In the genomic region with DNA sequence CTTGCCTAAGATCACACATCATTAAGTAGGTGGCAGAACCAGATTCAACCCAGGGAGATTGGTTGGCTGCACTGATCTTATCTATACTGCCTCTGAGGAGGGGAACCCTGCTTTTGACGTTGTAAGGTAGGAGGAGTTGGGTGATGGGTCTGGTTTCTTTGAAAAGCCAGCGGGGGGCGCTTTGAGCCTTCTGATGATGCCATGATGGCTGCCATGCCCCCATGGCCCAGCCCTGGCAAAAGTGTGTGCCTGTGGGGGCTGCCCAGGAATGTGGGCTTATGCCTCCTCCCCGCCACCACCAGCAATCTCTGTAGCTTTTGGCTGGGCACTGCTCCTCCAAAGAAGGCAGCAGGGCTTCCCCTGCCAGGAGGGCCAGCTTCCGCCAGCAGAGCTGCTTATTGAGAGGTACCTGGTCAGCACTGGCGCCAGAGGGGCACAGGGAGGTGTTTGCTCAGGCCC, we compare ENCODE assay signal across 8 cellular contexts.
DNase-seq lines count a peak whose midpoint lies in the region; ATAC-seq and TF ChIP-seq lines count a peak whose summit lies in the region.

No MANE protein-coding gene starts in this region.

- H3K36me3 ChIP-seq in ascending aorta: no peaks in the 10 kb centered on the region

- DNase-seq in activated T-cell treated with anti-CD3 and anti-CD28 coated beads, Interleukin-2, amount 50 U/mL, for 48 hours: peak; percentile 45 to 54
- no peak for DNase-seq in activated T-cell treated with anti-CD3 and anti-CD28 coated beads, Interleukin-2, amount 50 U/mL, for 24 hours
- peak in 1 of 2 donors; percentile 67 for DNase-seq in ascending aorta (ENCODE audit: low spot score in 2 of 2)
- no peak for DNase-seq in stimulated activated effector memory CD8-positive, alpha-beta T cell treated with anti-CD3 and anti-CD28 coated beads, Interleukin-12 subunit alpha, Interleukin-12 subunit beta, amount 100 ng/mL, for 72 hours (ENCODE audit: low spot score in 2 of 2)
- DNase-seq in RKO (ENCODE audit: low spot score): no peak
- DNase-seq in amniotic stem cell (lab: John Stamatoyannopoulos, UW): no peak
- DNase-seq in NCI-H2227 treated with DMSO at 0.1 percent for 48 hours (lab: John Stamatoyannopoulos, UW): no peak

- no peak overlapping the region for H3K27ac Mint-ChIP-seq in activated T-cell treated with anti-CD3 and anti-CD28 coated beads, Interleukin-2, amount 50 U/mL, for 24 hours
- H3K27ac Mint-ChIP-seq in stimulated activated effector memory CD8-positive, alpha-beta T cell treated with anti-CD3 and anti-CD28 coated beads, Interleukin-12 subunit alpha, Interleukin-12 subunit beta, amount 100 ng/mL, for 72 hours: no peak overlapping the region

- no peak overlapping the region for H3K4me3 ChIP-seq in ascending aorta

- peaks cover 3% of the 10 kb centered on the region for H3K36me3 Mint-ChIP-seq in activated T-cell treated with anti-CD3 and anti-CD28 coated beads, Interleukin-2, amount 50 U/mL, for 24 hours (ENCODE audit: low read depth)
- peaks cover 13% of the 10 kb centered on the region for H3K36me3 Mint-ChIP-seq in stimulated activated effector memory CD8-positive, alpha-beta T cell treated with anti-CD3 and anti-CD28 coated beads, Interleukin-12 subunit alpha, Interleukin-12 subunit beta, amount 100 ng/mL, for 72 hours

- no peaks in the 10 kb centered on the region for H3K27me3 Mint-ChIP-seq in activated T-cell treated with anti-CD3 and anti-CD28 coated beads, Interleukin-2, amount 50 U/mL, for 24 hours

- peak; percentile 35; the same call in 1 of the 2 replicates for TF ChIP-seq CTCF in LNCAP (IDR thresholded peaks at IDR 0.05)
- peak in 1 of 3 experiments; percentile 53 for TF ChIP-seq CTCF in ascending aorta (IDR thresholded peaks at IDR 0.05)

- H3K4me1 ChIP-seq in ascending aorta: peaks cover 0 to 40% of the 10 kb centered on the region in 2 donors

- no peak overlapping the region for H3K4me3 Mint-ChIP-seq in activated T-cell treated with anti-CD3 and anti-CD28 coated beads, Interleukin-2, amount 50 U/mL, for 24 hours
- no peak overlapping the region for H3K4me3 Mint-ChIP-seq in stimulated activated effector memory CD8-positive, alpha-beta T cell treated with anti-CD3 and anti-CD28 coated beads, Interleukin-12 subunit alpha, Interleukin-12 subunit beta, amount 100 ng/mL, for 72 hours

- H3K27me3 ChIP-seq in ascending aorta: no peaks in the 10 kb centered on the region

- H3K9me3 ChIP-seq in ascending aorta: no peaks in the 10 kb centered on the region

- ATAC-seq in stimulated activated effector memory CD8-positive, alpha-beta T cell treated with anti-CD3 and anti-CD28 coated beads, Interleukin-12 subunit alpha, Interleukin-12 subunit beta, amount 100 ng/mL, for 72 hours: peak; percentile 66

- intact Hi-C loops in ascending aorta (cut with DNase I): loop anchor here (10.0 kb wide), 1 partner anchor 321 kb away; no protein-coding TSS in a partner anchor

- H3K27ac ChIP-seq in ascending aorta: peak overlapping the region; percentile 12 to 34

- peaks cover 64% of the 10 kb centered on the region for H3K4me1 Mint-ChIP-seq in activated T-cell treated with anti-CD3 and anti-CD28 coated beads, Interleukin-2, amount 50 U/mL, for 24 hours (ENCODE audit: low read depth)
- H3K4me1 Mint-ChIP-seq in stimulated activated effector memory CD8-positive, alpha-beta T cell treated with anti-CD3 and anti-CD28 coated beads, Interleukin-12 subunit alpha, Interleukin-12 subunit beta, amount 100 ng/mL, for 72 hours: peaks cover 85% of the 10 kb centered on the region

- no peaks in the 10 kb centered on the region for H3K9me3 Mint-ChIP-seq in activated T-cell treated with anti-CD3 and anti-CD28 coated beads, Interleukin-2, amount 50 U/mL, for 24 hours
- no peaks in the 10 kb centered on the region for H3K9me3 Mint-ChIP-seq in stimulated activated effector memory CD8-positive, alpha-beta T cell treated with anti-CD3 and anti-CD28 coated beads, Interleukin-12 subunit alpha, Interleukin-12 subunit beta, amount 100 ng/mL, for 72 hours

Comparison
In these comparisons a context has a peak if more than half of its experiments do, and no peak if none do; other contexts are left out.
1. DNase-seq: peak in activated T-cell treated with anti-CD3 and anti-CD28 coated beads, Interleukin-2, amount 50 U/mL, for 48 hours (2 of 2); none in activated T-cell treated with anti-CD3 and anti-CD28 coated beads, Interleukin-2, amount 50 U/mL, for 24 hours (single experiment), stimulated activated effector memory CD8-positive, alpha-beta T cell treated with anti-CD3 and anti-CD28 coated beads, Interleukin-12 subunit alpha, Interleukin-12 subunit beta, amount 100 ng/mL, for 72 hours (0 of 2), RKO (single experiment), amniotic stem cell (single experiment) and NCI-H2227 treated with DMSO at 0.1 percent for 48 hours (single experiment).